9 cellular contexts compared by ENCODE assay signal in genomic region chr17:82330322-82331239, GRCh38. TPM values are rescaled to one million over a fixed set of nuclear protein-coding genes. Genes with fewer than 3 reads are reported as not detected.
DNase-seq lines count a peak whose midpoint lies in the region; ATAC-seq and TF ChIP-seq lines count a peak whose summit lies in the region.
"Had no signal": no experiment of that assay in that cellular context is flagged by ENCODE, and none has a peak within 500 bp of the region (broad histone marks: within the 10 kb centered on the region; RNA-seq: fewer than 3 reads in every experiment).

No MANE protein-coding gene starts in this region.

- ATAC-seq in right cardiac atrium, result no peak
- no peak for ATAC-seq in GM18498 (IDR thresholded peaks at IDR 0.05; ENCODE audit: unreplicated experiment)
- no peak for ATAC-seq in GM18519 (IDR thresholded peaks at IDR 0.05; ENCODE audit: low FRiP score, unreplicated experiment)

- H3K4me1 ChIP-seq in right cardiac atrium (ENCODE audit: control insufficient read depth, insufficient read depth, low read length), result peaks cover 5% of the 10 kb centered on the region
- peaks cover 51% of the 10 kb centered on the region for H3K4me1 ChIP-seq in left ventricle myocardium inferior

- H3K27ac ChIP-seq in right cardiac atrium (ENCODE audit: low read length) (no peak overlapping the region), left ventricle myocardium inferior (replicated peaks) (no peak overlapping the region)

- intact Hi-C loops in right cardiac atrium (cut with DNase I), result no loop called here
- intact Hi-C loops in left ventricle myocardium inferior (cut with micrococcal nuclease), result no loop called here

- no peaks in the 10 kb centered on the region for H3K36me3 ChIP-seq in left ventricle myocardium inferior

- H3K9me3 ChIP-seq in right cardiac atrium (ENCODE audit: control insufficient read depth, low read length) (no peaks in the 10 kb centered on the region), left ventricle myocardium inferior (replicated peaks) (no peaks in the 10 kb centered on the region)

- H3K4me3 ChIP-seq in right cardiac atrium (ENCODE audit: low read length) (no peak overlapping the region), left ventricle myocardium inferior (no peak overlapping the region)

- DNase-seq in right cardiac atrium (peak in 2 of 3 donors; percentile 77 to 79), left ventricle myocardium inferior (no peak), NCI-H748 treated with DMSO at 0.1 percent for 48 hours (lab: John Stamatoyannopoulos, UW) (peak; percentile 37), fibroblast of peridontal ligament (ENCODE audit: extremely low read depth) (peak; percentile 34), KG1 (lab: John Stamatoyannopoulos, UW) (no peak), amniotic stem cell (lab: John Stamatoyannopoulos, UW) (no peak)
- DNase-seq: CD8-positive, alpha-beta memory T cell had no signal

- TF ChIP-seq CTCF in left ventricle myocardium inferior (IDR thresholded peaks at IDR 0.05; ENCODE audit: borderline replicate concordance), result no peak

- no peaks in the 10 kb centered on the region for H3K27me3 ChIP-seq in right cardiac atrium (ENCODE audit: control insufficient read depth, insufficient read depth)
- peaks cover 65% of the 10 kb centered on the region for H3K27me3 ChIP-seq in left ventricle myocardium inferior (ENCODE audit: low read depth)

- WGBS in right cardiac atrium, result 41% methylated on average over 28 of the region's 28 CpGs

RNA-seq across cellular contexts. Expression of gene SECTM1, which starts 3.0 kb away (rescaled TPM):
- 1 to 10 TPM; 2.8 to 5.7 (median 3.3) TPM for total RNA-seq in right cardiac atrium
- 2.5 TPM for polyA plus RNA-seq in right cardiac atrium
- 3.9 TPM for total RNA-seq in left ventricle myocardium inferior

RNA-seq across cellular contexts. Expression of gene CD7, which starts 13.2 kb away (rescaled TPM):
- total RNA-seq in right cardiac atrium (1 to 10 TPM in 2 of 4 donors, under 1 TPM in 2; 0.31 to 1.4 (median 0.80) TPM), left ventricle myocardium inferior (0.47 TPM)
- polyA plus RNA-seq in right cardiac atrium, result 0.45 TPM

RNA-seq across cellular contexts. Expression of gene TEX19, which starts 28.5 kb away (rescaled TPM):
- total RNA-seq in right cardiac atrium (not detected), left ventricle myocardium inferior (not detected)
- not detected for polyA plus RNA-seq in right cardiac atrium
- total RNA-seq: CD8-positive, alpha-beta memory T cell had no signal
- polyA plus RNA-seq: CD8-positive, alpha-beta memory T cell had no signal

RNA-seq across cellular contexts. Expression of gene UTS2R, which starts 41.0 kb away (rescaled TPM):
- total RNA-seq in right cardiac atrium (1 to 10 TPM; 2.3 to 7.5 (median 4.6) TPM), left ventricle myocardium inferior (1.4 TPM)
- 1.0 TPM for polyA plus RNA-seq in right cardiac atrium
- total RNA-seq: CD8-positive, alpha-beta memory T cell had no signal
- polyA plus RNA-seq: CD8-positive, alpha-beta memory T cell had no signal

RNA-seq across cellular contexts. Expression of gene CSNK1D, which starts 57.1 kb away (rescaled TPM):
- 10 to 100 TPM; 68.8 to 81.7 (median 77.4) TPM for total RNA-seq in right cardiac atrium
- polyA plus RNA-seq in right cardiac atrium, result 61.7 TPM
- total RNA-seq in left ventricle myocardium inferior, result 61.8 TPM

Comparison
In these comparisons a context has a peak if more than half of its experiments do, and no peak if none do; other contexts are left out.
1. DNase-seq: peak in right cardiac atrium (2 of 3), NCI-H748 treated with DMSO at 0.1 percent for 48 hours (single experiment) and fibroblast of peridontal ligament (single experiment); none in left ventricle myocardium inferior (single experiment), KG1 (single experiment) and amniotic stem cell (single experiment).